ENCODE assay signal across 8 cellular contexts in the genomic region with DNA sequence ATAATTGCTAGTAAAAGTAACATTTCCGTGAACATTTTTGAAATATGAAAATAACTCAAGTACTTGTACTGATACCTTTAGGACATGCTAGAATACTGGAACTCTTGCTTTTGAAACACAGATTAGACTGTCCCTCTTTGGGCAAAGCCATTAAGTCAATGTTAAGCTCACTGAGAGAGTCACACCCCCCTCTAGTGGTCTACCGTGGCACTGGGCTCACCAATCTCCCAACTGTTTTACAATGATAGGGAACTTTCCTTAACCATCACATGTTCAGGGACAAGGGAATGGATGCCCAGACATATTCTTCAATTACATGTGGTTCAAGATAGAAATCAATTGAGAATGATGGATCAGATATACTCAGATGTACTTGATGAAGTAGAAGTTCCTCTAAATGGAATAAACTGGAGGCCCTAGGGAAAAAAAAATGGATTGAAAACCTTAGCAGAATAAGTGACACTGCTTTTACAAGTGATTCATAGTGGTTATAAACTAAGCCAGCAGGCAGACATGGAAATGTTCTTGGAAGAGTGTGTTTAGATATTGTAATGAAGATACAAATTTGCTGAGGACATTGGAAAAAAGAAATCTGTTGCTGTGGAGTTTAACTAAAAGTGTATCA. TPM values are rescaled to one million over a fixed set of nuclear protein-coding genes. Genes with fewer than 3 reads are reported as not detected.
DNase-seq lines count a peak whose midpoint lies in the region; ATAC-seq and TF ChIP-seq lines count a peak whose summit lies in the region.

No MANE protein-coding gene starts in this region.

- H3K9me3 ChIP-seq in Karpas-422 (ENCODE audit: low read length) = no peaks in the 10 kb centered on the region
- no peaks in the 10 kb centered on the region for H3K9me3 ChIP-seq in adipocyte (ENCODE audit: control insufficient read depth, low read length)
- no peaks in the 10 kb centered on the region for H3K9me3 ChIP-seq in left ventricle myocardium inferior (replicated peaks)

- H3K9me2 ChIP-seq in Karpas-422 (replicated peaks; ENCODE audit: insufficient read depth, low read length) = no peaks in the 10 kb centered on the region

- H3K27ac ChIP-seq in Karpas-422 (ENCODE audit: low read length) (no peak overlapping the region), left ventricle myocardium inferior (replicated peaks) (no peak overlapping the region)

- no peak overlapping the region for H3K4me3 ChIP-seq in Karpas-422 (ENCODE audit: low read length)
- H3K4me3 ChIP-seq in adipocyte (ENCODE audit: low read length) = no peak overlapping the region
- no peak overlapping the region for H3K4me3 ChIP-seq in left ventricle myocardium inferior

- ATAC-seq in GM19035 (IDR thresholded peaks at IDR 0.05; ENCODE audit: unreplicated experiment) = no peak
- ATAC-seq in HG03175 (IDR thresholded peaks at IDR 0.05; ENCODE audit: unreplicated experiment) = no peak

- H3K4me2 ChIP-seq in Karpas-422 (ENCODE audit: low read depth, low read length, poor library complexity, severe bottlenecking) = no peak overlapping the region

- intact Hi-C loops in left ventricle myocardium inferior (cut with micrococcal nuclease) = no loop called here

- DNase-seq in ELF-1 (ENCODE audit: low read depth, low spot score) (peak; percentile 85), Karpas-422 (peak; percentile 83), SW 1271 (lab: John Stamatoyannopoulos, UW) (peak; percentile 43 to 76), adipocyte (ENCODE audit: low read depth) (peak; percentile 86), left ventricle myocardium inferior (peak; percentile 40), retina (peak; percentile 39)

- H3K79me2 ChIP-seq in Karpas-422 (ENCODE audit: low read length) = no peaks in the 10 kb centered on the region

- no peaks in the 10 kb centered on the region for H3K36me3 ChIP-seq in Karpas-422 (ENCODE audit: insufficient read depth, low read length)
- no peaks in the 10 kb centered on the region for H3K36me3 ChIP-seq in adipocyte (ENCODE audit: control insufficient read depth, insufficient read depth, low read length, severe bottlenecking)
- no peaks in the 10 kb centered on the region for H3K36me3 ChIP-seq in left ventricle myocardium inferior

- no peaks in the 10 kb centered on the region for H4K20me1 ChIP-seq in Karpas-422 (ENCODE audit: insufficient read depth, low read depth, low read length)

- H3K4me1 ChIP-seq in Karpas-422 (ENCODE audit: low read length) (no peaks in the 10 kb centered on the region), adipocyte (ENCODE audit: control insufficient read depth, insufficient read depth, low read length) (peaks cover 9% of the 10 kb centered on the region), left ventricle myocardium inferior (no peaks in the 10 kb centered on the region)

- H3K9ac ChIP-seq in Karpas-422 (ENCODE audit: low read length) (no peak overlapping the region), adipocyte (ENCODE audit: low read length) (no peak overlapping the region)

- H2AFZ ChIP-seq in Karpas-422 (ENCODE audit: low read length) = no peak overlapping the region

- H3K27me3 ChIP-seq in Karpas-422 (ENCODE audit: low read length) (no peaks in the 10 kb centered on the region), adipocyte (replicated peaks; ENCODE audit: control insufficient read depth, insufficient read depth, low read length) (no peaks in the 10 kb centered on the region), left ventricle myocardium inferior (ENCODE audit: low read depth) (peaks cover 36% of the 10 kb centered on the region)

- TF ChIP-seq CTCF in left ventricle myocardium inferior (IDR thresholded peaks at IDR 0.05; ENCODE audit: borderline replicate concordance) = peak; percentile 89

RNA-seq across cellular contexts. Expression of gene NANOG, which starts 17.8 kb away (rescaled TPM):
- total RNA-seq in Karpas-422 (2014; rRNA removed; shearing (Covaris generic); ENCODE audit: low replicate concordance) = not detected in 2 replicates
- total RNA-seq in left ventricle myocardium inferior = not detected

RNA-seq across cellular contexts. Expression of gene NANOGNB, which starts 42.0 kb away (rescaled TPM):
- not detected in 2 replicates for total RNA-seq in Karpas-422 (2014; rRNA removed; shearing (Covaris generic); ENCODE audit: low replicate concordance)
- total RNA-seq in left ventricle myocardium inferior = not detected

RNA-seq across cellular contexts. Expression of gene CLEC4C, which starts 59.8 kb away (rescaled TPM):
- not detected in 2 replicates for total RNA-seq in Karpas-422 (2014; rRNA removed; shearing (Covaris generic); ENCODE audit: low replicate concordance)
- not detected for total RNA-seq in left ventricle myocardium inferior
